Comparison of ENCODE assay signal across 14 cellular contexts in the genomic region with DNA sequence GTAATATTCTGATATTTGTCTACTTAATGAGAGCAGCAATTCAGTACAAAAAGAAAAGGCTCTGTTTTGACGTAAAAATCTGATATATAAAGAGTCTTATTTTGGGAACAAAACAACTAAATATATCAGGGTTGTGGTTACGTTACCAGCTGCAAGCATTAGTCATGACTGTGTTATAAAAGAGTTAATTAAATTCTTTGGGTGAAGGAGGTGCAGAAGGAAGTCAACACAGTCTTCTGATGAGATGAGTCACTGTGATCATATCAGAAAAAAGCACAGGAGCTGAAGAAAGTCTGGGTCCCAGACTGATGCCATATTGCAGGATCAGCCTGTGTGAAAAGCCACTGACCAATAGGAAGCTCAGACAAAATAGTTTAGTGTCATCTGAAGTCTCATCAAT.
DNase-seq lines count a peak whose midpoint lies in the region; ATAC-seq and TF ChIP-seq lines count a peak whose summit lies in the region.
"Had no signal": no experiment of that assay in that cellular context is flagged by ENCODE, and none has a peak within 500 bp of the region (broad histone marks: within the 10 kb centered on the region; RNA-seq: fewer than 3 reads in every experiment).

No MANE protein-coding gene starts in this region.

- no peaks in the 10 kb centered on the region for H3K27me3 ChIP-seq in CD8-positive, alpha-beta T cell (ENCODE audit: insufficient read depth, low read length)
- H3K27me3 ChIP-seq: body of pancreas had no signal

- POLR2A ChIA-PET in activated CD8-positive, alpha-beta T cell treated with anti-CD3 and anti-CD28 coated beads for 36 hours (lab: Charles Lee), result no interaction called here
- POLR2A ChIA-PET in activated CD8-positive, alpha-beta T cell treated with anti-CD3 and anti-CD28 coated beads, Interleukin-2, amount 10 ng/mL, durations not matched to agents 7 days and 5 days (lab: Charles Lee), result no interaction called here
- POLR2A ChIA-PET in CD8-positive, alpha-beta T cell (lab: Charles Lee), result no interaction called here
- POLR2A ChIA-PET in GM10248 (lab: Yijun Ruan, JAX), result no interaction called here

- TF ChIP-seq CTCF in activated CD8-positive, alpha-beta T cell treated with anti-CD3 and anti-CD28 coated beads for 36 hours (IDR thresholded peaks at IDR 0.05), result no peak
- TF ChIP-seq CTCF in epithelial cell of esophagus (IDR thresholded peaks at IDR 0.05; ENCODE audit: insufficient read depth, low read depth, low read length, missing control alignments) (no peak), GM10248 (IDR thresholded peaks at IDR 0.05; ENCODE audit: control extremely low read depth, extremely low read depth, low read depth, missing control alignments) (no peak)
- TF ChIP-seq CTCF in CD8-positive, alpha-beta T cell (IDR thresholded peaks at IDR 0.05), result no peak

- DNase-seq in activated CD8-positive, alpha-beta T cell treated with anti-CD3 and anti-CD28 coated beads for 36 hours, result no peak
- DNase-seq in activated CD8-positive, alpha-beta T cell treated with anti-CD3 and anti-CD28 coated beads, Interleukin-2, amount 10 ng/mL, durations not matched to agents 7 days and 5 days, result no peak
- DNase-seq in OCI-M1 (lab: John Stamatoyannopoulos, UW) (peak; percentile 81), epithelial cell of esophagus (ENCODE audit: low read depth) (peak; percentile 10), activated T-cell treated with anti-CD3 and anti-CD28 coated beads for 4 hours (no peak), GM10248 (ENCODE audit: extremely low spot score) (no peak)
- DNase-seq in stimulated activated naive CD8-positive, alpha-beta T cell treated with anti-CD3 and anti-CD28 coated beads, Interleukin-15, amount 100 ng/mL, for 72 hours, result no peak
- DNase-seq in CD8-positive, alpha-beta T cell, result no peak
- DNase-seq: activated CD4-positive, alpha-beta T cell treated with anti-CD3 and anti-CD28 coated beads for 1 hour; activated T-cell treated with anti-CD3 and anti-CD28 coated beads, Interleukin-2, amount 50 U/mL, for 4 hours; body of pancreas; hippocampal formation had no signal

- H3K4me3 ChIP-seq in epithelial cell of esophagus (ENCODE audit: low read length), result no peak overlapping the region
- no peak overlapping the region for H3K4me3 ChIP-seq in CD8-positive, alpha-beta T cell (ENCODE audit: low read depth, low read length)
- H3K4me3 ChIP-seq: A549, body of pancreas had no signal

- no peaks in the 10 kb centered on the region for H3K9me3 ChIP-seq in CD8-positive, alpha-beta T cell (ENCODE audit: low read length)
- H3K9me3 ChIP-seq: A549, body of pancreas had no signal

- no peak overlapping the region for H3K4me3 Mint-ChIP-seq in activated CD8-positive, alpha-beta T cell treated with anti-CD3 and anti-CD28 coated beads for 36 hours
- H3K4me3 Mint-ChIP-seq in activated CD8-positive, alpha-beta T cell treated with anti-CD3 and anti-CD28 coated beads, Interleukin-2, amount 10 ng/mL, durations not matched to agents 7 days and 5 days, result no peak overlapping the region
- H3K4me3 Mint-ChIP-seq in stimulated activated naive CD8-positive, alpha-beta T cell treated with anti-CD3 and anti-CD28 coated beads, Interleukin-15, amount 100 ng/mL, for 72 hours, result no peak overlapping the region
- no peak overlapping the region for H3K4me3 Mint-ChIP-seq in CD8-positive, alpha-beta T cell
- H3K4me3 Mint-ChIP-seq: activated T-cell treated with anti-CD3 and anti-CD28 coated beads, Interleukin-2, amount 50 U/mL, for 4 hours had no signal

- no peak overlapping the region for H3K27ac ChIP-seq in CD8-positive, alpha-beta T cell (ENCODE audit: low read depth, low read length)
- H3K27ac ChIP-seq: A549, body of pancreas, KMS-11 had no signal

- H3K27me3 Mint-ChIP-seq in activated CD8-positive, alpha-beta T cell treated with anti-CD3 and anti-CD28 coated beads for 36 hours, result no peaks in the 10 kb centered on the region
- peaks cover 2% of the 10 kb centered on the region for H3K27me3 Mint-ChIP-seq in activated CD8-positive, alpha-beta T cell treated with anti-CD3 and anti-CD28 coated beads, Interleukin-2, amount 10 ng/mL, durations not matched to agents 7 days and 5 days (ENCODE audit: low read depth)
- H3K27me3 Mint-ChIP-seq in stimulated activated naive CD8-positive, alpha-beta T cell treated with anti-CD3 and anti-CD28 coated beads, Interleukin-15, amount 100 ng/mL, for 72 hours, result no peaks in the 10 kb centered on the region
- H3K27me3 Mint-ChIP-seq in CD8-positive, alpha-beta T cell (ENCODE audit: low read depth), result no peaks in the 10 kb centered on the region

- ATAC-seq in activated CD8-positive, alpha-beta T cell treated with anti-CD3 and anti-CD28 coated beads for 36 hours, result peak; percentile 51
- ATAC-seq in activated CD8-positive, alpha-beta T cell treated with anti-CD3 and anti-CD28 coated beads, Interleukin-2, amount 10 ng/mL, durations not matched to agents 7 days and 5 days, result no peak
- peak; percentile 70 for ATAC-seq in stimulated activated naive CD8-positive, alpha-beta T cell treated with anti-CD3 and anti-CD28 coated beads, Interleukin-15, amount 100 ng/mL, for 72 hours
- ATAC-seq in CD8-positive, alpha-beta T cell, result no peak
- ATAC-seq: A549, body of pancreas had no signal

- CTCF ChIA-PET in activated CD8-positive, alpha-beta T cell treated with anti-CD3 and anti-CD28 coated beads for 36 hours (lab: Charles Lee), result no interaction called here
- CTCF ChIA-PET in activated CD8-positive, alpha-beta T cell treated with anti-CD3 and anti-CD28 coated beads, Interleukin-2, amount 10 ng/mL, durations not matched to agents 7 days and 5 days (lab: Charles Lee), result no interaction called here
- CTCF ChIA-PET in CD8-positive, alpha-beta T cell (lab: Charles Lee), result no interaction called here
- CTCF ChIA-PET in GM10248 (lab: Yijun Ruan, JAX), result interaction anchor here (1.0 to 1.2 kb wide), 2 partner anchors 10 to 11 kb away, joined by 3 read pairs; no protein-coding TSS in a partner anchor

- no peaks in the 10 kb centered on the region for H3K36me3 ChIP-seq in CD8-positive, alpha-beta T cell (ENCODE audit: insufficient read depth, low read length)

- H3K4me1 ChIP-seq in CD8-positive, alpha-beta T cell (ENCODE audit: insufficient read depth, low read length), result no peaks in the 10 kb centered on the region
- H3K4me1 ChIP-seq: A549, body of pancreas had no signal

- H3K4me1 Mint-ChIP-seq in activated CD8-positive, alpha-beta T cell treated with anti-CD3 and anti-CD28 coated beads for 36 hours (ENCODE audit: low read depth), result peaks cover 10% of the 10 kb centered on the region
- no peaks in the 10 kb centered on the region for H3K4me1 Mint-ChIP-seq in activated CD8-positive, alpha-beta T cell treated with anti-CD3 and anti-CD28 coated beads, Interleukin-2, amount 10 ng/mL, durations not matched to agents 7 days and 5 days (ENCODE audit: low read depth)
- H3K4me1 Mint-ChIP-seq in stimulated activated naive CD8-positive, alpha-beta T cell treated with anti-CD3 and anti-CD28 coated beads, Interleukin-15, amount 100 ng/mL, for 72 hours, result peaks cover 6% of the 10 kb centered on the region
- H3K4me1 Mint-ChIP-seq in CD8-positive, alpha-beta T cell (ENCODE audit: low read depth), result no peaks in the 10 kb centered on the region

- no peak overlapping the region for H3K27ac Mint-ChIP-seq in activated CD8-positive, alpha-beta T cell treated with anti-CD3 and anti-CD28 coated beads for 36 hours
- H3K27ac Mint-ChIP-seq in activated CD8-positive, alpha-beta T cell treated with anti-CD3 and anti-CD28 coated beads, Interleukin-2, amount 10 ng/mL, durations not matched to agents 7 days and 5 days, result no peak overlapping the region
- peak overlapping the region in 1 of 2 donors; percentile 36 for H3K27ac Mint-ChIP-seq in stimulated activated naive CD8-positive, alpha-beta T cell treated with anti-CD3 and anti-CD28 coated beads, Interleukin-15, amount 100 ng/mL, for 72 hours
- no peak overlapping the region for H3K27ac Mint-ChIP-seq in CD8-positive, alpha-beta T cell

- intact Hi-C loops in activated CD8-positive, alpha-beta T cell treated with anti-CD3 and anti-CD28 coated beads for 36 hours (cut with micrococcal nuclease), result no loop called here
- intact Hi-C loops in CD8-positive, alpha-beta T cell (cut with DNase I, micrococcal nuclease), result no loop called here

- no peaks in the 10 kb centered on the region for H3K36me3 Mint-ChIP-seq in activated CD8-positive, alpha-beta T cell treated with anti-CD3 and anti-CD28 coated beads for 36 hours (ENCODE audit: low read depth)
- H3K36me3 Mint-ChIP-seq in activated CD8-positive, alpha-beta T cell treated with anti-CD3 and anti-CD28 coated beads, Interleukin-2, amount 10 ng/mL, durations not matched to agents 7 days and 5 days (ENCODE audit: low read depth), result no peaks in the 10 kb centered on the region
- no peaks in the 10 kb centered on the region for H3K36me3 Mint-ChIP-seq in CD8-positive, alpha-beta T cell

- H3K9me3 Mint-ChIP-seq in activated CD8-positive, alpha-beta T cell treated with anti-CD3 and anti-CD28 coated beads for 36 hours, result no peaks in the 10 kb centered on the region
- H3K9me3 Mint-ChIP-seq in activated CD8-positive, alpha-beta T cell treated with anti-CD3 and anti-CD28 coated beads, Interleukin-2, amount 10 ng/mL, durations not matched to agents 7 days and 5 days (ENCODE audit: insufficient read depth), result no peaks in the 10 kb centered on the region
- H3K9me3 Mint-ChIP-seq in stimulated activated naive CD8-positive, alpha-beta T cell treated with anti-CD3 and anti-CD28 coated beads, Interleukin-15, amount 100 ng/mL, for 72 hours, result no peaks in the 10 kb centered on the region
- H3K9me3 Mint-ChIP-seq in CD8-positive, alpha-beta T cell, result no peaks in the 10 kb centered on the region
- H3K9me3 Mint-ChIP-seq: activated T-cell treated with anti-CD3 and anti-CD28 coated beads, Interleukin-2, amount 50 U/mL, for 4 hours had no signal

Comparison
In these comparisons a context has a peak if more than half of its experiments do, and no peak if none do; other contexts are left out.
1. ATAC-seq: peak in activated CD8-positive, alpha-beta T cell treated with anti-CD3 and anti-CD28 coated beads for 36 hours (single experiment) and stimulated activated naive CD8-positive, alpha-beta T cell treated with anti-CD3 and anti-CD28 coated beads, Interleukin-15, amount 100 ng/mL, for 72 hours (single experiment); none in activated CD8-positive, alpha-beta T cell treated with anti-CD3 and anti-CD28 coated beads, Interleukin-2, amount 10 ng/mL, durations not matched to agents 7 days and 5 days (single experiment) and CD8-positive, alpha-beta T cell (single experiment).
2. DNase-seq: peak in OCI-M1 (single experiment) and epithelial cell of esophagus (single experiment); none in activated CD8-positive, alpha-beta T cell treated with anti-CD3 and anti-CD28 coated beads for 36 hours (single experiment), activated CD8-positive, alpha-beta T cell treated with anti-CD3 and anti-CD28 coated beads, Interleukin-2, amount 10 ng/mL, durations not matched to agents 7 days and 5 days (single experiment), stimulated activated naive CD8-positive, alpha-beta T cell treated with anti-CD3 and anti-CD28 coated beads, Interleukin-15, amount 100 ng/mL, for 72 hours (0 of 2), activated T-cell treated with anti-CD3 and anti-CD28 coated beads for 4 hours (single experiment), CD8-positive, alpha-beta T cell (0 of 7) and GM10248 (single experiment).